8 cellular contexts compared by ENCODE assay signal in genomic region chr14:55103005-55103640, GRCh38. TPM values are rescaled to one million over a fixed set of nuclear protein-coding genes. Genes with fewer than 3 reads are reported as not detected.
A peak's percentile ranks its signal among the peaks of the same experiment; 100 is the strongest.
DNase-seq lines count a peak whose midpoint lies in the region; ATAC-seq, FAIRE-seq and TF ChIP-seq lines count a peak whose summit lies in the region.

No MANE protein-coding gene starts in this region.

- H3K27ac Mint-ChIP-seq in osteocyte (ENCODE audit: unreplicated experiment) = peak overlapping the region; percentile 99

- peak overlapping the region; percentile 38 for H3K4me3 ChIP-seq in fibroblast of mammary gland (ENCODE audit: control insufficient read depth, low read depth, low read length)

- peak overlapping the region; percentile 23 for H3K4me3 Mint-ChIP-seq in osteocyte (ENCODE audit: unreplicated experiment)

- TF ChIP-seq CTCF in fibroblast of mammary gland (conservative IDR thresholded peaks at IDR 0.05; ENCODE audit: control insufficient read depth, insufficient read depth, low read depth, low read length) = no peak
- TF ChIP-seq CTCF in osteocyte (IDR thresholded peaks at IDR 0.05) = no peak

- POLR2A ChIA-PET in HEK293T (lab: Yijun Ruan, JAX) = interaction anchor here (0.6 to 2.3 kb wide), 8 partner anchors 9 to 88 kb away, joined by 3 to 10 read pairs (median 4); partner anchors contain the start of genes DLGAP5, MAPK1IP1L, SOCS4 and WDHD1

- H3K9me3 Mint-ChIP-seq in osteocyte (ENCODE audit: unreplicated experiment) = no peaks in the 10 kb centered on the region

- peak; percentile 37 for ATAC-seq in HG02840 (IDR thresholded peaks at IDR 0.05; ENCODE audit: low FRiP score, unreplicated experiment)

- H3K36me3 Mint-ChIP-seq in osteocyte (ENCODE audit: unreplicated experiment) = no peaks in the 10 kb centered on the region

- no peaks in the 10 kb centered on the region for H3K27me3 Mint-ChIP-seq in osteocyte (ENCODE audit: unreplicated experiment)

- CTCF ChIA-PET in HEK293T (lab: Yijun Ruan, JAX) = interaction anchor here (0.9 to 1.5 kb wide), 2 partner anchors 10 to 52 kb away, joined by 3 to 4 read pairs; no protein-coding TSS in a partner anchor

- DNase-seq in GM12892 (ENCODE audit: insufficient read length) (peak; percentile 44), NCI-H510A treated with DMSO at 0.1 percent for 48 hours (lab: John Stamatoyannopoulos, UW) (peak; percentile 76), fibroblast of mammary gland (ENCODE audit: low read depth) (peak; percentile 99), osteocyte (ENCODE audit: extremely low spot score, unreplicated experiment) (no peak), NCI-H1436 treated with DMSO at 0.1 percent for 48 hours (lab: John Stamatoyannopoulos, UW) (no peak), HEK293T (ENCODE audit: extremely low spot score) (no peak)
- peak; percentile 65 for DNase-seq in activated T-cell treated with anti-CD3 and anti-CD28 coated beads, Interleukin-2, amount 50 U/mL, for 1 hour

- peaks cover 53% of the 10 kb centered on the region for H3K4me1 Mint-ChIP-seq in osteocyte (ENCODE audit: unreplicated experiment)

- peak; percentile 37; the same call in 1 of the 2 replicates for TF ChIP-seq POLR2A in GM12892 (IDR thresholded peaks at IDR 0.05; ENCODE audit: low read depth, low read length)

- peak; percentile 82 for FAIRE-seq in GM12892 (lab: Jason Lieb, UNC)

TF ChIP-seq in HEK293T, 16 proteins besides CTCF, POLR2A, EP300 and RAD21:
- TF ChIP-seq LEF1 (IDR thresholded peaks at IDR 0.05; ENCODE audit: borderline replicate concordance) (no peak), NFRKB (IDR thresholded peaks at IDR 0.05) (no peak), CTBP1 (IDR thresholded peaks at IDR 0.05; ENCODE audit: borderline replicate concordance) (no peak), SP1 (IDR thresholded peaks at IDR 0.05) (no peak), FOXK2 (IDR thresholded peaks at IDR 0.05) (no peak), ARNT (IDR thresholded peaks at IDR 0.05) (no peak), SUZ12 (IDR thresholded peaks at IDR 0.05) (no peak), ELF4 (IDR thresholded peaks at IDR 0.05) (no peak), TARDBP (IDR thresholded peaks at IDR 0.05) (no peak), L3MBTL2 (conservative IDR thresholded peaks at IDR 0.05) (no peak), FOXA1 (IDR thresholded peaks at IDR 0.05) (no peak), FOXM1 (IDR thresholded peaks at IDR 0.05; ENCODE audit: borderline replicate concordance) (no peak), HDGF (IDR thresholded peaks at IDR 0.05; ENCODE audit: borderline replicate concordance) (no peak), BHLHE40 (IDR thresholded peaks at IDR 0.05; ENCODE audit: borderline replicate concordance) (no peak), ZNF384 (IDR thresholded peaks at IDR 0.05) (no peak), PKNOX1 (IDR thresholded peaks at IDR 0.05) (no peak)

RNA-seq across cellular contexts. Expression of gene LGALS3, which starts 25.9 kb away (rescaled TPM):
- polyA plus RNA-seq in GM12892 (2012; ENCODE audit: missing spikeins) = 48.5 TPM
- total RNA-seq in osteocyte = 90.8 and 91.0 TPM in 2 replicates

RNA-seq across cellular contexts. Expression of gene MAPK1IP1L, which starts 51.7 kb away (rescaled TPM):
- 54.4 TPM for polyA plus RNA-seq in GM12892 (2012; ENCODE audit: missing spikeins)
- total RNA-seq in osteocyte = 85.7 and 102 TPM in 2 replicates

Comparison
In these comparisons a context has a peak if more than half of its experiments do, and no peak if none do; other contexts are left out.
1. DNase-seq: peak in GM12892 (single experiment), NCI-H510A treated with DMSO at 0.1 percent for 48 hours (single experiment), activated T-cell treated with anti-CD3 and anti-CD28 coated beads, Interleukin-2, amount 50 U/mL, for 1 hour (single experiment) and fibroblast of mammary gland (single experiment); none in osteocyte (single experiment), NCI-H1436 treated with DMSO at 0.1 percent for 48 hours (single experiment) and HEK293T (single experiment).